In genomic region chr1:100265562-100265930, GRCh38 we compare ENCODE assay signal across 8 cellular contexts. TPM values are rescaled to one million over a fixed set of nuclear protein-coding genes. Genes with fewer than 3 reads are reported as not detected.
A peak's percentile ranks its signal among the peaks of the same experiment; 100 is the strongest.
DNase-seq lines count a peak whose midpoint lies in the region; ATAC-seq and TF ChIP-seq lines count a peak whose summit lies in the region.

No MANE protein-coding gene starts in this region.

- CTCF ChIA-PET in activated CD4-positive, alpha-beta memory T cell treated with anti-CD3 and anti-CD28 coated beads for 36 hours (lab: Charles Lee): interaction anchor here (1.1 to 2.5 kb wide), 5 partner anchors 88 to 459 kb away, joined by 3 to 25 read pairs (median 9); partner anchors contain the start of gene CDC14A

- H3K4me3 Mint-ChIP-seq in activated CD4-positive, alpha-beta memory T cell treated with anti-CD3 and anti-CD28 coated beads for 36 hours: peak overlapping the region; percentile 100

- peak overlapping the region; percentile 53 for H3K9ac ChIP-seq in parathyroid adenoma

- H3K79me2 ChIP-seq in parathyroid adenoma: peaks cover 9% of the 10 kb centered on the region

- POLR2A ChIA-PET in activated CD4-positive, alpha-beta memory T cell treated with anti-CD3 and anti-CD28 coated beads for 36 hours (lab: Charles Lee): interaction anchor here (0.6 to 3.0 kb wide), 13 partner anchors 12 to 226 kb away, joined by 3 to 18 read pairs (median 3); partner anchors contain the start of genes CDC14A and DBT

- DNase-seq in Daoy (ENCODE audit: low read depth): peak; percentile 65
- no peak for DNase-seq in activated CD4-positive, alpha-beta memory T cell treated with anti-CD3 and anti-CD28 coated beads for 36 hours
- no peak for DNase-seq in stimulated activated CD8-positive, alpha-beta memory T cell treated with anti-CD3 and anti-CD28 coated beads, Interleukin-4, amount 100 ng/mL, for 48 hours
- DNase-seq in NCI-H2171 (lab: John Stamatoyannopoulos, UW): no peak

- TF ChIP-seq CTCF in gastroesophageal sphincter (IDR thresholded peaks at IDR 0.05) (no peak), parathyroid adenoma (IDR thresholded peaks at IDR 0.05) (no peak)

- H2AFZ ChIP-seq in parathyroid adenoma: peak overlapping the region; percentile 93

- TF ChIP-seq EP300 in gastroesophageal sphincter (IDR thresholded peaks at IDR 0.05): no peak

- peak overlapping the region; percentile 59 to 92 for H3K4me3 ChIP-seq in gastroesophageal sphincter
- peak overlapping the region; percentile 79 for H3K4me3 ChIP-seq in parathyroid adenoma (ENCODE audit: low read depth, low read length)

- H3K9me3 ChIP-seq in gastroesophageal sphincter: no peaks in the 10 kb centered on the region
- H3K9me3 ChIP-seq in parathyroid adenoma (ENCODE audit: control insufficient read depth, low read length): no peaks in the 10 kb centered on the region

- H3K4me1 ChIP-seq in gastroesophageal sphincter (peaks cover 0 to 49% (median 10%) of the 10 kb centered on the region in 3 donors), parathyroid adenoma (no peaks in the 10 kb centered on the region)

- H3K27me3 Mint-ChIP-seq in activated CD4-positive, alpha-beta memory T cell treated with anti-CD3 and anti-CD28 coated beads for 36 hours: no peaks in the 10 kb centered on the region

- H3K36me3 ChIP-seq in gastroesophageal sphincter: peaks cover 0 to 32% of the 10 kb centered on the region in 2 donors
- H3K36me3 ChIP-seq in parathyroid adenoma (ENCODE audit: control insufficient read depth, insufficient read depth, low read length): no peaks in the 10 kb centered on the region

- peaks cover 36% of the 10 kb centered on the region for H3K36me3 Mint-ChIP-seq in activated CD4-positive, alpha-beta memory T cell treated with anti-CD3 and anti-CD28 coated beads for 36 hours

- intact Hi-C loops in activated CD4-positive, alpha-beta memory T cell treated with anti-CD3 and anti-CD28 coated beads for 36 hours (cut with micrococcal nuclease): loop anchor here (1.0 to 10.0 kb wide), 4 partner anchors 16 to 629 kb away; partner anchors contain the start of genes DBT, EXTL2 and SLC30A7

- no peaks in the 10 kb centered on the region for H3K27me3 ChIP-seq in gastroesophageal sphincter
- no peaks in the 10 kb centered on the region for H3K27me3 ChIP-seq in parathyroid adenoma (ENCODE audit: control insufficient read depth, insufficient read depth, low read length)

- H3K27ac ChIP-seq in gastroesophageal sphincter: peak overlapping the region; percentile 36 to 90 (median 82)
- H3K27ac ChIP-seq in parathyroid adenoma: peak overlapping the region; percentile 76

- H3K4me2 ChIP-seq in parathyroid adenoma (ENCODE audit: low read length): peak overlapping the region; percentile 88

- peaks cover 37% of the 10 kb centered on the region for H3K4me1 Mint-ChIP-seq in activated CD4-positive, alpha-beta memory T cell treated with anti-CD3 and anti-CD28 coated beads for 36 hours (ENCODE audit: low read depth)

- H3K9me3 Mint-ChIP-seq in activated CD4-positive, alpha-beta memory T cell treated with anti-CD3 and anti-CD28 coated beads for 36 hours: peaks cover 6% of the 10 kb centered on the region

- 1 to 3% methylated on average over 8 to 12 of the region's 12 CpGs for WGBS in gastroesophageal sphincter (ENCODE audit: low coverage in 1 of 2), 2 donors

- H3K27ac Mint-ChIP-seq in activated CD4-positive, alpha-beta memory T cell treated with anti-CD3 and anti-CD28 coated beads for 36 hours: peak overlapping the region; percentile 97

- ATAC-seq in GM19467 (IDR thresholded peaks at IDR 0.05; ENCODE audit: unreplicated experiment) (peak; percentile 21), HG03469 (IDR thresholded peaks at IDR 0.05; ENCODE audit: unreplicated experiment) (peak; percentile 5), gastroesophageal sphincter (peak; percentile 40)

- no peak for TF ChIP-seq POLR2A in gastroesophageal sphincter (IDR thresholded peaks at IDR 0.05)

RNA-seq across cellular contexts. Expression of gene RTCA, which starts 0.5 kb away (rescaled TPM):
- total RNA-seq in Daoy (2014; rRNA removed; shearing (Covaris generic)): 119 and 127 TPM in 2 replicates
- 10 to 100 TPM; 56.6 to 58.2 TPM for total RNA-seq in activated CD4-positive, alpha-beta memory T cell treated with anti-CD3 and anti-CD28 coated beads for 36 hours
- total RNA-seq in gastroesophageal sphincter: 10 to 100 TPM; 13.2 to 27.1 (median 17.7) TPM

RNA-seq across cellular contexts. Expression of gene DBT, which starts 15.9 kb away (rescaled TPM):
- total RNA-seq in Daoy (2014; rRNA removed; shearing (Covaris generic)): 5.0 and 6.1 TPM in 2 replicates
- 10 to 100 TPM; 11.4 to 11.7 TPM for total RNA-seq in activated CD4-positive, alpha-beta memory T cell treated with anti-CD3 and anti-CD28 coated beads for 36 hours
- 10 to 100 TPM in 3 of 4 donors, 1 to 10 TPM in 1; 8.9 to 19.0 (median 13.5) TPM for total RNA-seq in gastroesophageal sphincter
